8 cellular contexts compared by ENCODE assay signal in the genomic region with DNA sequence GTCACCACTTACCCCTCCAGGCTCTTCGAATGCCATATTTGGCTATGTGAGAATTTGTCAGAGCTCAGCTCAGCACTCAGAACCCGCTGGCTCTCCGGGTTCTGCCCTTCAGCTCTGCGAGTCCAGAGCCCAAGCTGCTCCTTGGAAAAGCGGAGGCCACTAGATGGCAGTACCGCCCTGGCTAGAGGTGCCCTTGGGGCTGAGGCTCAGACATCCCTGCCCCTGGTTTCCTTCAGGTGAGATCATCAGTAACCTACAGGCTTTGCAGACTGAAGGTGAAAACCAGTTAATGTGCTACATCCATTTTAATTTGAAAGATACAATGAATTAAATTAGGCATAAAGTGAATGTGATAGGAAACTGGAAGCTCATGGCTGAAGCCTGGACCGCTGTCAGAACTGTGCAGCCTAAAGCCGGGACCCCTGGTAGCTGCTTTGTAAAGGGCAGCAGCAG.
DNase-seq lines count a peak whose midpoint lies in the region; ATAC-seq, FAIRE-seq and TF ChIP-seq lines count a peak whose summit lies in the region.

No MANE protein-coding gene starts in this region.

- H3K27me3 ChIP-seq in SK-N-SH (ENCODE audit: insufficient read depth), result no peaks in the 10 kb centered on the region
- H3K27me3 ChIP-seq in adipocyte (replicated peaks; ENCODE audit: control insufficient read depth, insufficient read depth, low read length), result no peaks in the 10 kb centered on the region
- H3K27me3 ChIP-seq in heart right ventricle, result no peaks in the 10 kb centered on the region

- H3K4me1 ChIP-seq in SK-N-SH (ENCODE audit: control insufficient read depth in 1 of 2, insufficient read depth in 2 of 2, low read depth in 1 of 2, low read length in 1 of 2), result no peaks in the 10 kb centered on the region
- H3K4me1 ChIP-seq in adipocyte (ENCODE audit: control insufficient read depth, insufficient read depth, low read length), result no peaks in the 10 kb centered on the region
- H3K4me1 ChIP-seq in heart right ventricle, result no peaks in the 10 kb centered on the region

- H3K79me2 ChIP-seq in SK-N-SH (ENCODE audit: insufficient read depth), result no peaks in the 10 kb centered on the region

- no peak overlapping the region for H3K27ac ChIP-seq in SK-N-SH (ENCODE audit: low read depth in 2 of 2, low read length in 1 of 2)
- H3K27ac ChIP-seq in heart right ventricle, result no peak overlapping the region

- intact Hi-C loops in heart right ventricle (cut with DNase I), result loop anchor here in 9 of 10 donors (1.0 to 10.0 kb wide), 10 partner anchors 388 to 1295 kb away; a partner anchor contains a TSS

- H3F3A ChIP-seq in SK-N-SH (replicated peaks; ENCODE audit: insufficient read depth), result no peaks in the 10 kb centered on the region

- CTCF ChIA-PET in SK-N-SH (lab: Yijun Ruan, JAX), result interaction anchor here (0.6 to 9.5 kb wide), 82 partner anchors 9 to 564 kb away, joined by 3 to 372 read pairs (median 4); a partner anchor contains a TSS

- ATAC-seq in heart right ventricle, result peak; percentile 76 to 89 (median 86)
- no peak for ATAC-seq in HG03457 (IDR thresholded peaks at IDR 0.05; ENCODE audit: unreplicated experiment)

- peaks cover 0 to 10% of the 10 kb centered on the region in 2 experiments for H3K36me3 ChIP-seq in SK-N-SH (replicated peaks in 1 of 2; ENCODE audit: control insufficient read depth in 1 of 2, insufficient read depth in 2 of 2, low read length in 1 of 2)
- peaks cover 7% of the 10 kb centered on the region for H3K36me3 ChIP-seq in adipocyte (ENCODE audit: control insufficient read depth, insufficient read depth, low read length, severe bottlenecking)
- H3K36me3 ChIP-seq in heart right ventricle, result peaks cover 0 to 20% (median 0%) of the 10 kb centered on the region in 9 donors

- H3K4me3 ChIP-seq in LNCaP clone FGC (ENCODE audit: low read depth, low read length) (no peak overlapping the region), SK-N-SH (ENCODE audit: low read depth in 2 of 2, low read length in 1 of 2) (no peak overlapping the region; a peak in 1 of 4 replicates), adipocyte (ENCODE audit: low read length) (no peak overlapping the region), heart right ventricle (no peak overlapping the region)

- WGBS in SK-N-SH (ENCODE audit: low lambda C conversion rate), result 61% methylated on average over 6 of the region's 8 CpGs
- WGBS in heart right ventricle, 2 donors, result 38 to 39% methylated on average over 8 of the region's 8 CpGs

- TF ChIP-seq EP300 in SK-N-SH (IDR thresholded peaks at IDR 0.05; ENCODE audit: borderline replicate concordance in 1 of 2, low read depth in 1 of 2, low read length in 1 of 2), result no peak

- H3K9me3 ChIP-seq in SK-N-SH (no peaks in the 10 kb centered on the region), adipocyte (ENCODE audit: control insufficient read depth, low read length) (no peaks in the 10 kb centered on the region), heart right ventricle (no peaks in the 10 kb centered on the region)

- H3K9ac ChIP-seq in SK-N-SH, result no peak overlapping the region
- H3K9ac ChIP-seq in adipocyte (ENCODE audit: low read length), result no peak overlapping the region

- H2AFZ ChIP-seq in SK-N-SH (ENCODE audit: low read depth), result no peak overlapping the region

- H4K20me1 ChIP-seq in SK-N-SH (ENCODE audit: insufficient read depth), result no peaks in the 10 kb centered on the region

- peak; percentile 81 for FAIRE-seq in GM18507 (lab: Jason Lieb, UNC)

- no peak overlapping the region for H3K4me2 ChIP-seq in SK-N-SH

- TF ChIP-seq CTCF in LNCaP clone FGC (IDR thresholded peaks at IDR 0.05; ENCODE audit: control insufficient read depth, extremely low read depth, insufficient read depth) (peak; percentile 91), SK-N-SH (IDR thresholded peaks at IDR 0.05) (peak; percentile 95), heart right ventricle (IDR thresholded peaks at IDR 0.05) (peak; percentile 50 to 89 (median 83))

- POLR2A ChIA-PET in SK-N-SH (lab: Yijun Ruan, JAX), result no interaction called here

- peak; percentile 89 for TF ChIP-seq RAD21 in SK-N-SH (IDR thresholded peaks at IDR 0.05; ENCODE audit: low read length)

- H3K9me2 ChIP-seq in SK-N-SH, result no peaks in the 10 kb centered on the region

- DNase-seq in AG08396 (ENCODE audit: low spot score) (peak; percentile 83), GM18507 (ENCODE audit: extremely low spot score, insufficient read length, low read depth) (peak; percentile 30), LNCaP clone FGC (ENCODE audit: low read depth) (peak; percentile 34), SK-N-SH (peak; percentile 78), adipocyte (ENCODE audit: low read depth) (peak; percentile 88), heart right ventricle (peak; percentile 67 to 69), putamen (ENCODE audit: low spot score) (peak; percentile 63)

TF ChIP-seq in SK-N-SH, 30 proteins besides CTCF, POLR2A, EP300 and RAD21:
- no peak for TF ChIP-seq YY1 (IDR thresholded peaks at IDR 0.05; ENCODE audit: low read depth)
- TF ChIP-seq SMC3 (IDR thresholded peaks at IDR 0.05; ENCODE audit: low read depth, low read length), result peak; percentile 85

Comparison
In these comparisons a context has a peak if more than half of its experiments do, and no peak if none do; other contexts are left out.
1. DNase-seq: peak in every context shown above with its lines; median percentile 88 in adipocyte; 83 in AG08396; 78 in SK-N-SH; 68 in heart right ventricle; 63 in putamen; 34 in LNCaP clone FGC; 30 in GM18507.